1 cellular context compared by ENCODE assay signal in the genomic region with DNA sequence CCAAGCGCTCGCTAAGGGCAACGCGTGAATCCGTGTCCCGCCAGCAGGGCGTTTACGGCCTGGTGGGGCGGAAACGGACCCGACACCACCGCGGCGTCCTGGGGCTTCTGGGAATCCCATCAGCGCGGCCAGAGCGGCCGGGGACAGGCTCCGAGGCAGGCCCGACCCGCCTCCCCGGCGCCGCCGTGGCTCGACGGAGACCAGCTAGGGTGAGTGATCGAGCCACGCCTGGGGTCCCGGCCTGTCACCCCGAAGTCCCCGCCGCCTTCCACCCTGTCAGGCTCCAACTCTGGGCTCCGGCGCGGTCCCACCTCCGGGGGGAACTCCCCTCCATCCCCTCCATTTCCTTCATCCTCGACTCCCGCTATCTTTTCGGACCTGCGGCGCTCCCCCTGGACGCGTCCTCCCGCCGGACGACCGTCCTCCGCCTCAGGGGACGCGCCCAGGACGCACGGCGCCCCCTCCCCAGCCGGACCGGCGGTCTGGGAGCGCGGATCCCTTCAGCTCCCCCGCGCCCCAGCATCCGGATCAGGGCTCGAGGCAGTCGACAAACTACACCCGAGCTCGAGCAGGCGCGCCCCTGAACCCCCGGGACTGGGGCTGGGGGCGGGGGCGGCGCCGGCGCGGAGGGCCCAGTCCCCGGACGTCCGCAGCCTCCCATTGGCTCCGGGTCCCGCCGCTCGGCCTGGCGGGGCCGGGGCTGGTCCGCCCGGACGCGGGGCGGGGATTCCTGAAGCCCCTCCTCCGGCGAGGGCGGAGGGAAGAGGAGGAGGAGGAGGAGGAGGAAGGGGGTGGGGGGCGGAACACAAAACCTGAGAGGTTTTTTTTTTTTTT.
A peak's percentile ranks its signal among the peaks of the same experiment; 100 is the strongest.
TF ChIP-seq lines count a peak whose summit lies in the region.

No MANE protein-coding gene starts in this region.

TF ChIP-seq in K562, 482 proteins besides CTCF, POLR2A, EP300 and RAD21 (continued from another document and continues in another):
- TF ChIP-seq, protein P1, sequence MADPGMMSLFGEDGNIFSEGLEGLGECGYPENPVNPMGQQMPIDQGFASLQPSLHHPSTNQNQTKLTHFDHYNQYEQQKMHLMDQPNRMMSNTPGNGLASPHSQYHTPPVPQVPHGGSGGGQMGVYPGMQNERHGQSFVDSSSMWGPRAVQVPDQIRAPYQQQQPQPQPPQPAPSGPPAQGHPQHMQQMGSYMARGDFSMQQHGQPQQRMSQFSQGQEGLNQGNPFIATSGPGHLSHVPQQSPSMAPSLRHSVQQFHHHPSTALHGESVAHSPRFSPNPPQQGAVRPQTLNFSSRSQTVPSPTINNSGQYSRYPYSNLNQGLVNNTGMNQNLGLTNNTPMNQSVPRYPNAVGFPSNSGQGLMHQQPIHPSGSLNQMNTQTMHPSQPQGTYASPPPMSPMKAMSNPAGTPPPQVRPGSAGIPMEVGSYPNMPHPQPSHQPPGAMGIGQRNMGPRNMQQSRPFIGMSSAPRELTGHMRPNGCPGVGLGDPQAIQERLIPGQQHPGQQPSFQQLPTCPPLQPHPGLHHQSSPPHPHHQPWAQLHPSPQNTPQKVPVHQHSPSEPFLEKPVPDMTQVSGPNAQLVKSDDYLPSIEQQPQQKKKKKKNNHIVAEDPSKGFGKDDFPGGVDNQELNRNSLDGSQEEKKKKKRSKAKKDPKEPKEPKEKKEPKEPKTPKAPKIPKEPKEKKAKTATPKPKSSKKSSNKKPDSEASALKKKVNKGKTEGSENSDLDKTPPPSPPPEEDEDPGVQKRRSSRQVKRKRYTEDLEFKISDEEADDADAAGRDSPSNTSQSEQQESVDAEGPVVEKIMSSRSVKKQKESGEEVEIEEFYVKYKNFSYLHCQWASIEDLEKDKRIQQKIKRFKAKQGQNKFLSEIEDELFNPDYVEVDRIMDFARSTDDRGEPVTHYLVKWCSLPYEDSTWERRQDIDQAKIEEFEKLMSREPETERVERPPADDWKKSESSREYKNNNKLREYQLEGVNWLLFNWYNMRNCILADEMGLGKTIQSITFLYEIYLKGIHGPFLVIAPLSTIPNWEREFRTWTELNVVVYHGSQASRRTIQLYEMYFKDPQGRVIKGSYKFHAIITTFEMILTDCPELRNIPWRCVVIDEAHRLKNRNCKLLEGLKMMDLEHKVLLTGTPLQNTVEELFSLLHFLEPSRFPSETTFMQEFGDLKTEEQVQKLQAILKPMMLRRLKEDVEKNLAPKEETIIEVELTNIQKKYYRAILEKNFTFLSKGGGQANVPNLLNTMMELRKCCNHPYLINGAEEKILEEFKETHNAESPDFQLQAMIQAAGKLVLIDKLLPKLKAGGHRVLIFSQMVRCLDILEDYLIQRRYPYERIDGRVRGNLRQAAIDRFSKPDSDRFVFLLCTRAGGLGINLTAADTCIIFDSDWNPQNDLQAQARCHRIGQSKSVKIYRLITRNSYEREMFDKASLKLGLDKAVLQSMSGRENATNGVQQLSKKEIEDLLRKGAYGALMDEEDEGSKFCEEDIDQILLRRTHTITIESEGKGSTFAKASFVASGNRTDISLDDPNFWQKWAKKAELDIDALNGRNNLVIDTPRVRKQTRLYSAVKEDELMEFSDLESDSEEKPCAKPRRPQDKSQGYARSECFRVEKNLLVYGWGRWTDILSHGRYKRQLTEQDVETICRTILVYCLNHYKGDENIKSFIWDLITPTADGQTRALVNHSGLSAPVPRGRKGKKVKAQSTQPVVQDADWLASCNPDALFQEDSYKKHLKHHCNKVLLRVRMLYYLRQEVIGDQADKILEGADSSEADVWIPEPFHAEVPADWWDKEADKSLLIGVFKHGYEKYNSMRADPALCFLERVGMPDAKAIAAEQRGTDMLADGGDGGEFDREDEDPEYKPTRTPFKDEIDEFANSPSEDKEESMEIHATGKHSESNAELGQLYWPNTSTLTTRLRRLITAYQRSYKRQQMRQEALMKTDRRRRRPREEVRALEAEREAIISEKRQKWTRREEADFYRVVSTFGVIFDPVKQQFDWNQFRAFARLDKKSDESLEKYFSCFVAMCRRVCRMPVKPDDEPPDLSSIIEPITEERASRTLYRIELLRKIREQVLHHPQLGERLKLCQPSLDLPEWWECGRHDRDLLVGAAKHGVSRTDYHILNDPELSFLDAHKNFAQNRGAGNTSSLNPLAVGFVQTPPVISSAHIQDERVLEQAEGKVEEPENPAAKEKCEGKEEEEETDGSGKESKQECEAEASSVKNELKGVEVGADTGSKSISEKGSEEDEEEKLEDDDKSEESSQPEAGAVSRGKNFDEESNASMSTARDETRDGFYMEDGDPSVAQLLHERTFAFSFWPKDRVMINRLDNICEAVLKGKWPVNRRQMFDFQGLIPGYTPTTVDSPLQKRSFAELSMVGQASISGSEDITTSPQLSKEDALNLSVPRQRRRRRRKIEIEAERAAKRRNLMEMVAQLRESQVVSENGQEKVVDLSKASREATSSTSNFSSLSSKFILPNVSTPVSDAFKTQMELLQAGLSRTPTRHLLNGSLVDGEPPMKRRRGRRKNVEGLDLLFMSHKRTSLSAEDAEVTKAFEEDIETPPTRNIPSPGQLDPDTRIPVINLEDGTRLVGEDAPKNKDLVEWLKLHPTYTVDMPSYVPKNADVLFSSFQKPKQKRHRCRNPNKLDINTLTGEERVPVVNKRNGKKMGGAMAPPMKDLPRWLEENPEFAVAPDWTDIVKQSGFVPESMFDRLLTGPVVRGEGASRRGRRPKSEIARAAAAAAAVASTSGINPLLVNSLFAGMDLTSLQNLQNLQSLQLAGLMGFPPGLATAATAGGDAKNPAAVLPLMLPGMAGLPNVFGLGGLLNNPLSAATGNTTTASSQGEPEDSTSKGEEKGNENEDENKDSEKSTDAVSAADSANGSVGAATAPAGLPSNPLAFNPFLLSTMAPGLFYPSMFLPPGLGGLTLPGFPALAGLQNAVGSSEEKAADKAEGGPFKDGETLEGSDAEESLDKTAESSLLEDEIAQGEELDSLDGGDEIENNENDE (IDR thresholded peaks at IDR 0.05; ENCODE audit: low read depth, low read length): no peak
- TF ChIP-seq TFAM (CRISPR knock-in tag; conservative IDR thresholded peaks at IDR 0.05) (no peak), ZNF764 (CRISPR knock-in tag; IDR thresholded peaks at IDR 0.05; ENCODE audit: low read depth) (no peak), GTF2A2 (tag; IDR thresholded peaks at IDR 0.05) (no peak), HNRNPH1 (optimal IDR thresholded peaks at IDR 0.05; ENCODE audit: low read depth, low read length) (no peak), JUNB (CRISPR knock-in tag; conservative IDR thresholded peaks at IDR 0.05) (0 out of 2 replicates have a peak, but pooled peaks have one; percentile 3), L3MBTL2 (IDR thresholded peaks at IDR 0.05) (peak; percentile 69), ARHGAP35 (IDR thresholded peaks at IDR 0.05; ENCODE audit: partially characterized antibody) (no peak), JUND (IDR thresholded peaks at IDR 0.05; ENCODE audit: borderline replicate concordance, low read depth, low read length) (no peak), JUND (tag; IDR thresholded peaks at IDR 0.05; ENCODE audit: borderline replicate concordance, low read depth, low read length) (no peak), TBP (optimal IDR thresholded peaks at IDR 0.05; ENCODE audit: low read depth, low read length) (no peak), PTBP1 (IDR thresholded peaks at IDR 0.05; ENCODE audit: low read depth, low read length) (no peak), RFX1 (IDR thresholded peaks at IDR 0.05) (no peak)
- TF ChIP-seq, protein P2, sequence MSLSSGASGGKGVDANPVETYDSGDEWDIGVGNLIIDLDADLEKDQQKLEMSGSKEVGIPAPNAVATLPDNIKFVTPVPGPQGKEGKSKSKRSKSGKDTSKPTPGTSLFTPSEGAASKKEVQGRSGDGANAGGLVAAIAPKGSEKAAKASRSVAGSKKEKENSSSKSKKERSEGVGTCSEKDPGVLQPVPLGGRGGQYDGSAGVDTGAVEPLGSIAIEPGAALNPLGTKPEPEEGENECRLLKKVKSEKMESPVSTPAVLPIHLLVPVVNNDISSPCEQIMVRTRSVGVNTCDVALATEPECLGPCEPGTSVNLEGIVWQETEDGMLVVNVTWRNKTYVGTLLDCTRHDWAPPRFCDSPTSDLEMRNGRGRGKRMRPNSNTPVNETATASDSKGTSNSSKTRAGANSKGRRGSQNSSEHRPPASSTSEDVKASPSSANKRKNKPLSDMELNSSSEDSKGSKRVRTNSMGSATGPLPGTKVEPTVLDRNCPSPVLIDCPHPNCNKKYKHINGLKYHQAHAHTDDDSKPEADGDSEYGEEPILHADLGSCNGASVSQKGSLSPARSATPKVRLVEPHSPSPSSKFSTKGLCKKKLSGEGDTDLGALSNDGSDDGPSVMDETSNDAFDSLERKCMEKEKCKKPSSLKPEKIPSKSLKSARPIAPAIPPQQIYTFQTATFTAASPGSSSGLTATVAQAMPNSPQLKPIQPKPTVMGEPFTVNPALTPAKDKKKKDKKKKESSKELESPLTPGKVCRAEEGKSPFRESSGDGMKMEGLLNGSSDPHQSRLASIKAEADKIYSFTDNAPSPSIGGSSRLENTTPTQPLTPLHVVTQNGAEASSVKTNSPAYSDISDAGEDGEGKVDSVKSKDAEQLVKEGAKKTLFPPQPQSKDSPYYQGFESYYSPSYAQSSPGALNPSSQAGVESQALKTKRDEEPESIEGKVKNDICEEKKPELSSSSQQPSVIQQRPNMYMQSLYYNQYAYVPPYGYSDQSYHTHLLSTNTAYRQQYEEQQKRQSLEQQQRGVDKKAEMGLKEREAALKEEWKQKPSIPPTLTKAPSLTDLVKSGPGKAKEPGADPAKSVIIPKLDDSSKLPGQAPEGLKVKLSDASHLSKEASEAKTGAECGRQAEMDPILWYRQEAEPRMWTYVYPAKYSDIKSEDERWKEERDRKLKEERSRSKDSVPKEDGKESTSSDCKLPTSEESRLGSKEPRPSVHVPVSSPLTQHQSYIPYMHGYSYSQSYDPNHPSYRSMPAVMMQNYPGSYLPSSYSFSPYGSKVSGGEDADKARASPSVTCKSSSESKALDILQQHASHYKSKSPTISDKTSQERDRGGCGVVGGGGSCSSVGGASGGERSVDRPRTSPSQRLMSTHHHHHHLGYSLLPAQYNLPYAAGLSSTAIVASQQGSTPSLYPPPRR (CRISPR knock-in tag; IDR thresholded peaks at IDR 0.05; ENCODE audit: borderline replicate concordance): no peak
- TF ChIP-seq, protein P3, sequence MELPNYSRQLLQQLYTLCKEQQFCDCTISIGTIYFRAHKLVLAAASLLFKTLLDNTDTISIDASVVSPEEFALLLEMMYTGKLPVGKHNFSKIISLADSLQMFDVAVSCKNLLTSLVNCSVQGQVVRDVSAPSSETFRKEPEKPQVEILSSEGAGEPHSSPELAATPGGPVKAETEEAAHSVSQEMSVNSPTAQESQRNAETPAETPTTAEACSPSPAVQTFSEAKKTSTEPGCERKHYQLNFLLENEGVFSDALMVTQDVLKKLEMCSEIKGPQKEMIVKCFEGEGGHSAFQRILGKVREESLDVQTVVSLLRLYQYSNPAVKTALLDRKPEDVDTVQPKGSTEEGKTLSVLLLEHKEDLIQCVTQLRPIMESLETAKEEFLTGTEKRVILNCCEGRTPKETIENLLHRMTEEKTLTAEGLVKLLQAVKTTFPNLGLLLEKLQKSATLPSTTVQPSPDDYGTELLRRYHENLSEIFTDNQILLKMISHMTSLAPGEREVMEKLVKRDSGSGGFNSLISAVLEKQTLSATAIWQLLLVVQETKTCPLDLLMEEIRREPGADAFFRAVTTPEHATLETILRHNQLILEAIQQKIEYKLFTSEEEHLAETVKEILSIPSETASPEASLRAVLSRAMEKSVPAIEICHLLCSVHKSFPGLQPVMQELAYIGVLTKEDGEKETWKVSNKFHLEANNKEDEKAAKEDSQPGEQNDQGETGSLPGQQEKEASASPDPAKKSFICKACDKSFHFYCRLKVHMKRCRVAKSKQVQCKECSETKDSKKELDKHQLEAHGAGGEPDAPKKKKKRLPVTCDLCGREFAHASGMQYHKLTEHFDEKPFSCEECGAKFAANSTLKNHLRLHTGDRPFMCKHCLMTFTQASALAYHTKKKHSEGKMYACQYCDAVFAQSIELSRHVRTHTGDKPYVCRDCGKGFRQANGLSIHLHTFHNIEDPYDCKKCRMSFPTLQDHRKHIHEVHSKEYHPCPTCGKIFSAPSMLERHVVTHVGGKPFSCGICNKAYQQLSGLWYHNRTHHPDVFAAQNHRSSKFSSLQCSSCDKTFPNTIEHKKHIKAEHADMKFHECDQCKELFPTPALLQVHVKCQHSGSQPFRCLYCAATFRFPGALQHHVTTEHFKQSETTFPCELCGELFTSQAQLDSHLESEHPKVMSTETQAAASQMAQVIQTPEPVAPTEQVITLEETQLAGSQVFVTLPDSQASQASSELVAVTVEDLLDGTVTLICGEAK (IDR thresholded peaks at IDR 0.05): peak; percentile 27; the same call in 1 of the 2 replicates
- TF ChIP-seq, protein P3 (CRISPR knock-in tag; IDR thresholded peaks at IDR 0.05): no peak
- TF ChIP-seq, protein P4, sequence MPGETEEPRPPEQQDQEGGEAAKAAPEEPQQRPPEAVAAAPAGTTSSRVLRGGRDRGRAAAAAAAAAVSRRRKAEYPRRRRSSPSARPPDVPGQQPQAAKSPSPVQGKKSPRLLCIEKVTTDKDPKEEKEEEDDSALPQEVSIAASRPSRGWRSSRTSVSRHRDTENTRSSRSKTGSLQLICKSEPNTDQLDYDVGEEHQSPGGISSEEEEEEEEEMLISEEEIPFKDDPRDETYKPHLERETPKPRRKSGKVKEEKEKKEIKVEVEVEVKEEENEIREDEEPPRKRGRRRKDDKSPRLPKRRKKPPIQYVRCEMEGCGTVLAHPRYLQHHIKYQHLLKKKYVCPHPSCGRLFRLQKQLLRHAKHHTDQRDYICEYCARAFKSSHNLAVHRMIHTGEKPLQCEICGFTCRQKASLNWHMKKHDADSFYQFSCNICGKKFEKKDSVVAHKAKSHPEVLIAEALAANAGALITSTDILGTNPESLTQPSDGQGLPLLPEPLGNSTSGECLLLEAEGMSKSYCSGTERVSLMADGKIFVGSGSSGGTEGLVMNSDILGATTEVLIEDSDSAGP (CRISPR knock-in tag; IDR thresholded peaks at IDR 0.05): no peak
- TF ChIP-seq, protein P5, sequence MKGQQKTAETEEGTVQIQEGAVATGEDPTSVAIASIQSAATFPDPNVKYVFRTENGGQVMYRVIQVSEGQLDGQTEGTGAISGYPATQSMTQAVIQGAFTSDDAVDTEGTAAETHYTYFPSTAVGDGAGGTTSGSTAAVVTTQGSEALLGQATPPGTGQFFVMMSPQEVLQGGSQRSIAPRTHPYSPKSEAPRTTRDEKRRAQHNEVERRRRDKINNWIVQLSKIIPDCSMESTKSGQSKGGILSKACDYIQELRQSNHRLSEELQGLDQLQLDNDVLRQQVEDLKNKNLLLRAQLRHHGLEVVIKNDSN (CRISPR knock-in tag; IDR thresholded peaks at IDR 0.05): no peak
